Comparison of ENCODE assay signal across 17 cellular contexts in genomic region chr11:9619004-9619403, GRCh38. TPM values are rescaled to one million over a fixed set of nuclear protein-coding genes. Genes with fewer than 3 reads are reported as not detected.
A peak's percentile ranks its signal among the peaks of the same experiment; 100 is the strongest.
DNase-seq lines count a peak whose midpoint lies in the region; ATAC-seq, FAIRE-seq and TF ChIP-seq lines count a peak whose summit lies in the region.
"Had no signal": no experiment of that assay in that cellular context is flagged by ENCODE, and none has a peak within 500 bp of the region (broad histone marks: within the 10 kb centered on the region; RNA-seq: fewer than 3 reads in every experiment).

No MANE protein-coding gene starts in this region.

- no peaks in the 10 kb centered on the region for H3K9me3 Mint-ChIP-seq in dendritic cell treated with granulocyte-macrophage colony-stimulating factor and Interleukin-4, amounts not matched to agents 40 ng/mL and 50 ng/mL, for 4 days
- H3K9me3 Mint-ChIP-seq in type B pancreatic cell, result peaks cover 10% of the 10 kb centered on the region
- no peaks in the 10 kb centered on the region for H3K9me3 Mint-ChIP-seq in naive thymus-derived CD4-positive, alpha-beta T cell

- H3K27ac ChIP-seq in HepG2 (ENCODE audit: extremely low read length, insufficient read depth, low read length) (no peak overlapping the region), right lobe of liver (no peak overlapping the region), OCI-LY3 (ENCODE audit: low read length) (no peak overlapping the region), right cardiac atrium (ENCODE audit: low read length) (no peak overlapping the region)
- no peak overlapping the region for H3K27ac ChIP-seq in naive thymus-derived CD4-positive, alpha-beta T cell (ENCODE audit: low read depth, low read length)
- H3K27ac ChIP-seq: C4-2B had no signal

- peak overlapping the region; percentile 4 for H3K27ac Mint-ChIP-seq in dendritic cell treated with granulocyte-macrophage colony-stimulating factor and Interleukin-4, amounts not matched to agents 40 ng/mL and 50 ng/mL, for 4 days
- peak overlapping the region; percentile 82 for H3K27ac Mint-ChIP-seq in type B pancreatic cell
- no peak overlapping the region for H3K27ac Mint-ChIP-seq in naive thymus-derived CD4-positive, alpha-beta T cell

- H3K27me3 Mint-ChIP-seq in dendritic cell treated with granulocyte-macrophage colony-stimulating factor and Interleukin-4, amounts not matched to agents 40 ng/mL and 50 ng/mL, for 4 days, result no peaks in the 10 kb centered on the region
- no peaks in the 10 kb centered on the region for H3K27me3 Mint-ChIP-seq in type B pancreatic cell
- H3K27me3 Mint-ChIP-seq in naive thymus-derived CD4-positive, alpha-beta T cell, result no peaks in the 10 kb centered on the region

- ATAC-seq in HepG2 (no peak), right lobe of liver (no peak), GM18873 (IDR thresholded peaks at IDR 0.05; ENCODE audit: low FRiP score, unreplicated experiment) (no peak), right cardiac atrium (no peak)
- no peak for ATAC-seq in naive thymus-derived CD4-positive, alpha-beta T cell

- TF ChIP-seq RAD21 in HepG2 (CRISPR knock-in tag; IDR thresholded peaks at IDR 0.05), result no peak

- H3K36me3 ChIP-seq in HepG2 (replicated peaks in 1 of 2; ENCODE audit: control insufficient read depth in 1 of 2, insufficient read depth in 2 of 2, low read length in 2 of 2), result no peaks in the 10 kb centered on the region
- H3K36me3 ChIP-seq in right lobe of liver, result no peaks in the 10 kb centered on the region
- no peaks in the 10 kb centered on the region for H3K36me3 ChIP-seq in OCI-LY3 (replicated peaks; ENCODE audit: low read depth, low read length)
- H3K36me3 ChIP-seq in naive thymus-derived CD4-positive, alpha-beta T cell (ENCODE audit: control insufficient read depth in 2 of 3, insufficient read depth in 3 of 3, low read length in 3 of 3), result no peaks in the 10 kb centered on the region

- H3K9me3 ChIP-seq in HepG2 (ENCODE audit: low read length) (no peaks in the 10 kb centered on the region), right lobe of liver (no peaks in the 10 kb centered on the region), OCI-LY3 (ENCODE audit: insufficient read depth, low read length) (no peaks in the 10 kb centered on the region), right cardiac atrium (ENCODE audit: control insufficient read depth, low read length) (no peaks in the 10 kb centered on the region)
- H3K9me3 ChIP-seq in naive thymus-derived CD4-positive, alpha-beta T cell (ENCODE audit: control insufficient read depth in 2 of 3, low read length in 3 of 3), result no peaks in the 10 kb centered on the region

- no peak for FAIRE-seq in HepG2 (lab: Jason Lieb, UNC)
- FAIRE-seq: A204.1 had no signal

- H3K4me1 ChIP-seq in HepG2 (ENCODE audit: insufficient read depth, low read length), result peaks cover 12% of the 10 kb centered on the region
- peaks cover 0 to 5% (median 0%) of the 10 kb centered on the region in 4 donors for H3K4me1 ChIP-seq in right lobe of liver
- H3K4me1 ChIP-seq in OCI-LY3 (ENCODE audit: low read length), result peaks cover 43% of the 10 kb centered on the region
- peaks cover 0 to 7% of the 10 kb centered on the region in 2 donors for H3K4me1 ChIP-seq in naive thymus-derived CD4-positive, alpha-beta T cell (ENCODE audit: control insufficient read depth in 2 of 2, insufficient read depth in 2 of 2, low read length in 2 of 2)
- H3K4me1 ChIP-seq in right cardiac atrium (ENCODE audit: control insufficient read depth, insufficient read depth, low read length), result no peaks in the 10 kb centered on the region

- CTCF ChIA-PET in HepG2 (lab: Yijun Ruan, JAX; ENCODE audit: low intra/inter-chr PET ratio, low total read pairs), result no interaction called here
- CTCF ChIA-PET in naive thymus-derived CD4-positive, alpha-beta T cell (lab: Charles Lee), result no interaction called here

- no peak overlapping the region for H3K9ac ChIP-seq in HepG2 (ENCODE audit: insufficient read depth, low read depth, low read length)
- no peak overlapping the region for H3K9ac ChIP-seq in OCI-LY3 (ENCODE audit: low read length)

- TF ChIP-seq EP300 in HepG2 (IDR thresholded peaks at IDR 0.05; ENCODE audit: low read depth in 2 of 2, low read length in 2 of 2), result no peak
- TF ChIP-seq EP300 in HepG2 (CRISPR knock-in tag; IDR thresholded peaks at IDR 0.05; ENCODE audit: borderline replicate concordance), result no peak

- no peaks in the 10 kb centered on the region for H3K79me2 ChIP-seq in HepG2 (ENCODE audit: insufficient read depth, low read length)
- H3K79me2 ChIP-seq in OCI-LY3 (ENCODE audit: low read length), result no peaks in the 10 kb centered on the region

- H3K4me2 ChIP-seq in HepG2 (ENCODE audit: low read depth, low read length) (no peak overlapping the region), OCI-LY3 (ENCODE audit: low read length) (peak overlapping the region; percentile 34; the same call in 1 of the 2 replicates)

- POLR2A ChIA-PET in HepG2 (lab: Yijun Ruan, JAX), result no interaction called here
- POLR2A ChIA-PET in naive thymus-derived CD4-positive, alpha-beta T cell (lab: Charles Lee), result no interaction called here

- H2AFZ ChIP-seq in HepG2 (ENCODE audit: low read length), result no peak overlapping the region
- H2AFZ ChIP-seq in OCI-LY3 (ENCODE audit: low read depth, low read length), result no peak overlapping the region

- BruUV-seq in HepG2 (replicated peaks; lab: Mats Ljungman, UMichigan), result no TSS peak

- no peak for TF ChIP-seq CTCF in HepG2 (CRISPR knock-in tag; IDR thresholded peaks at IDR 0.05)
- TF ChIP-seq CTCF in right lobe of liver (IDR thresholded peaks at IDR 0.05), result no peak
- no peak for TF ChIP-seq CTCF in OCI-LY3 (IDR thresholded peaks at IDR 0.05; ENCODE audit: low read depth, low read length)
- no peak for TF ChIP-seq CTCF in type B pancreatic cell (conservative IDR thresholded peaks at IDR 0.05)

- H3K4me3 Mint-ChIP-seq in dendritic cell treated with granulocyte-macrophage colony-stimulating factor and Interleukin-4, amounts not matched to agents 40 ng/mL and 50 ng/mL, for 4 days, result no peak overlapping the region
- no peak overlapping the region for H3K4me3 Mint-ChIP-seq in type B pancreatic cell
- no peak overlapping the region for H3K4me3 Mint-ChIP-seq in naive thymus-derived CD4-positive, alpha-beta T cell

- in situ Hi-C loops in HepG2 (cut with HindIII; ENCODE audit: extremely low pct_ligation_motif_present, low pct_unique_long_range_greater_than_20kb), result no loop called here

- 80% methylated on average over 1 of the region's 1 CpG for WGBS in HepG2 (ENCODE audit: low lambda C conversion rate)
- 89% methylated on average over 1 of the region's 1 CpG for WGBS in right lobe of liver (ENCODE audit: insufficient coverage, low coverage, low lambda C conversion rate, missing lambda C conversion rate)
- WGBS in right cardiac atrium, result 96% methylated on average over 1 of the region's 1 CpG

- no peaks in the 10 kb centered on the region for H3K36me3 Mint-ChIP-seq in dendritic cell treated with granulocyte-macrophage colony-stimulating factor and Interleukin-4, amounts not matched to agents 40 ng/mL and 50 ng/mL, for 4 days (ENCODE audit: low read depth)
- no peaks in the 10 kb centered on the region for H3K36me3 Mint-ChIP-seq in type B pancreatic cell
- no peaks in the 10 kb centered on the region for H3K36me3 Mint-ChIP-seq in naive thymus-derived CD4-positive, alpha-beta T cell

- intact Hi-C loops in HepG2 (cut with micrococcal nuclease; ENCODE audit: unreplicated experiment), result no loop called here
- intact Hi-C loops in right lobe of liver (cut with DNase I), result no loop called here
- intact Hi-C loops in dendritic cell treated with granulocyte-macrophage colony-stimulating factor and Interleukin-4, amounts not matched to agents 40 ng/mL and 50 ng/mL, for 4 days (cut with micrococcal nuclease), result no loop called here
- intact Hi-C loops in naive thymus-derived CD4-positive, alpha-beta T cell (cut with micrococcal nuclease), result no loop called here
- intact Hi-C loops in right cardiac atrium (cut with DNase I), result loop anchor here in 1 of 4 donors (10.0 kb wide), 1 partner anchor 84 kb away; no protein-coding TSS in a partner anchor

- DNase-seq in HepG2 (ENCODE audit: low spot score), result no peak
- DNase-seq in right lobe of liver, result no peak
- DNase-seq in type B pancreatic cell (ENCODE audit: extremely low spot score, unreplicated experiment), result no peak
- DNase-seq in naive thymus-derived CD4-positive, alpha-beta T cell, result no peak
- no peak for DNase-seq in right cardiac atrium
- DNase-seq: H7, NCI-H1092, NCI-H2081 treated with DMSO at 0.1 percent for 48 hours, NCI-H510A treated with DMSO at 0.1 percent for 48 hours, NCI-H82, RPMI8226, SIG-M5 had no signal

- H3K4me1 Mint-ChIP-seq in dendritic cell treated with granulocyte-macrophage colony-stimulating factor and Interleukin-4, amounts not matched to agents 40 ng/mL and 50 ng/mL, for 4 days (ENCODE audit: low read depth), result peaks cover 32% of the 10 kb centered on the region
- H3K4me1 Mint-ChIP-seq in type B pancreatic cell (ENCODE audit: unreplicated experiment), result peaks cover 17% of the 10 kb centered on the region
- peaks cover 2 to 15% (median 7%) of the 10 kb centered on the region in 7 donors for H3K4me1 Mint-ChIP-seq in naive thymus-derived CD4-positive, alpha-beta T cell

- H4K20me1 ChIP-seq in HepG2 (ENCODE audit: insufficient read depth, low read length) (no peaks in the 10 kb centered on the region), OCI-LY3 (ENCODE audit: insufficient read depth, low read length) (no peaks in the 10 kb centered on the region)

- peaks cover 0 to 1% of the 10 kb centered on the region in 2 experiments; a peak in 2 of 5 replicates for H3K27me3 ChIP-seq in HepG2 (ENCODE audit: control insufficient read depth in 1 of 2, insufficient read depth in 2 of 2, low read length in 2 of 2)
- no peaks in the 10 kb centered on the region for H3K27me3 ChIP-seq in right lobe of liver
- H3K27me3 ChIP-seq in OCI-LY3 (ENCODE audit: low read depth, low read length), result no peaks in the 10 kb centered on the region
- H3K27me3 ChIP-seq in naive thymus-derived CD4-positive, alpha-beta T cell (ENCODE audit: control insufficient read depth in 2 of 2, insufficient read depth in 2 of 2, low read length in 2 of 2), result no peaks in the 10 kb centered on the region
- H3K27me3 ChIP-seq in right cardiac atrium (ENCODE audit: control insufficient read depth, insufficient read depth), result no peaks in the 10 kb centered on the region

- TF ChIP-seq POLR2A in HepG2 (IDR thresholded peaks at IDR 0.05; ENCODE audit: insufficient read depth in 1 of 2, low read depth in 2 of 2, low read length in 2 of 2) (no peak), right lobe of liver (IDR thresholded peaks at IDR 0.05) (no peak)

- no peak overlapping the region for H3K4me3 ChIP-seq in HepG2 (replicated peaks in 1 of 3; ENCODE audit: insufficient read depth in 1 of 3, low read depth in 2 of 3, low read length in 3 of 3)
- no peak overlapping the region for H3K4me3 ChIP-seq in right lobe of liver
- H3K4me3 ChIP-seq in OCI-LY3 (ENCODE audit: low read length), result no peak overlapping the region
- no peak overlapping the region for H3K4me3 ChIP-seq in naive thymus-derived CD4-positive, alpha-beta T cell (ENCODE audit: low read length)
- no peak overlapping the region for H3K4me3 ChIP-seq in right cardiac atrium (ENCODE audit: low read length)

RNA-seq across cellular contexts. Expression of gene SWAP70, which starts 44.9 kb away (rescaled TPM):
- total RNA-seq in HepG2 (2016; rRNA removed; fragmentation: Illumina TruSeq; extraction: Trizol) (8.7 and 14.9 TPM in 2 replicates), right lobe of liver (10 to 100 TPM in 2 of 6 experiments, 1 to 10 TPM in 4; 3.2 to 13.5 (median 7.4) TPM), type B pancreatic cell (ENCODE audit: low replicate concordance) (18.8 and 35.6 TPM in 2 replicates), right cardiac atrium (10 to 100 TPM; 19.0 to 30.1 (median 23.1) TPM)
- total RNA-seq in HepG2 (2016; cell fraction: cytosol; rRNA removed; fragmentation: Illumina TruSeq; extraction: Trizol; ENCODE audit: low read depth), result 6.5 TPM in 2 replicates
- total RNA-seq in HepG2 (2016; cell fraction: insoluble cytoplasmic fraction; rRNA removed; fragmentation: Illumina TruSeq; extraction: Trizol), result 9.1 and 14.4 TPM in 2 replicates
- total RNA-seq in HepG2 (2016; cell fraction: membrane; rRNA removed; fragmentation: Illumina TruSeq; extraction: Trizol), result 5.1 and 5.8 TPM in 2 replicates
- total RNA-seq in HepG2 (2016; cell fraction: nucleus; rRNA removed; fragmentation: Illumina TruSeq; extraction: Trizol), result 8.1 and 8.8 TPM in 2 replicates
- polyA plus RNA-seq in HepG2 (2011; rRNA removed) (4.2 and 4.6 TPM in 2 replicates), right cardiac atrium (10.4 TPM)
- 3.2 and 5.0 TPM in 2 replicates for polyA plus RNA-seq in HepG2 (2011; cell fraction: cytosol; rRNA removed)
- polyA plus RNA-seq in HepG2 (2011; cell fraction: nucleus; rRNA removed), result 1.5 and 2.5 TPM in 2 replicates
- polyA plus RNA-seq in HepG2 (2012), result 7.2 and 7.3 TPM in 2 replicates
- 0.50 and 0.55 TPM in 2 replicates for polyA plus RNA-seq in HepG2 (2016; cell fraction: cytosol; fragmentation: Illumina TruSeq; extraction: Trizol; ENCODE audit: low read depth)
- polyA plus RNA-seq in HepG2 (2016; cell fraction: insoluble cytoplasmic fraction; fragmentation: Illumina TruSeq; extraction: Trizol; ENCODE audit: low read depth), result 14.4 and 14.9 TPM in 2 replicates
- 1.9 and 2.0 TPM in 2 replicates for polyA plus RNA-seq in HepG2 (2016; cell fraction: membrane; fragmentation: Illumina TruSeq; extraction: Trizol; ENCODE audit: low read depth)
- 8.0 and 8.5 TPM in 2 replicates for polyA plus RNA-seq in HepG2 (2016; cell fraction: nucleus; fragmentation: Illumina TruSeq; extraction: Trizol; ENCODE audit: insufficient read depth, low read depth)
- polyA minus RNA-seq in HepG2 (2011; rRNA and poly(A)+ RNA removed; ENCODE audit: low replicate concordance), result 4.9 and 17.3 TPM in 2 replicates
- 5.2 and 6.8 TPM in 2 replicates for polyA minus RNA-seq in HepG2 (2011; cell fraction: cytosol; rRNA and poly(A)+ RNA removed)
- 5.4 and 6.7 TPM in 2 replicates for polyA minus RNA-seq in HepG2 (2011; cell fraction: nucleus; rRNA and poly(A)+ RNA removed)
- total RNA-seq in naive thymus-derived CD4-positive, alpha-beta T cell, result 10 to 100 TPM in 1 of 5 experiments, 1 to 10 TPM in 4; 4.2 to 15.6 (median 7.0) TPM
- polyA plus RNA-seq in naive thymus-derived CD4-positive, alpha-beta T cell, result 1 to 10 TPM; 2.3 to 3.4 TPM

RNA-seq across cellular contexts. Expression of gene WEE1, which starts 45.5 kb away (rescaled TPM):
- total RNA-seq in HepG2 (2016; rRNA removed; fragmentation: Illumina TruSeq; extraction: Trizol), result 63.7 and 71.7 TPM in 2 replicates
- 5.3 and 8.1 TPM in 2 replicates for total RNA-seq in HepG2 (2016; cell fraction: cytosol; rRNA removed; fragmentation: Illumina TruSeq; extraction: Trizol; ENCODE audit: low read depth)
- 59.2 and 62.0 TPM in 2 replicates for total RNA-seq in HepG2 (2016; cell fraction: insoluble cytoplasmic fraction; rRNA removed; fragmentation: Illumina TruSeq; extraction: Trizol)
- total RNA-seq in HepG2 (2016; cell fraction: membrane; rRNA removed; fragmentation: Illumina TruSeq; extraction: Trizol), result 16.3 and 20.1 TPM in 2 replicates
- 55.9 and 59.7 TPM in 2 replicates for total RNA-seq in HepG2 (2016; cell fraction: nucleus; rRNA removed; fragmentation: Illumina TruSeq; extraction: Trizol)
- 24.2 and 31.4 TPM in 2 replicates for polyA plus RNA-seq in HepG2 (2011; rRNA removed)
- 9.9 and 15.9 TPM in 2 replicates for polyA plus RNA-seq in HepG2 (2011; cell fraction: cytosol; rRNA removed)
- polyA plus RNA-seq in HepG2 (2011; cell fraction: nucleus; rRNA removed), result 19.4 and 21.7 TPM in 2 replicates
- polyA plus RNA-seq in HepG2 (2012), result 34.3 and 43.6 TPM in 2 replicates
- polyA plus RNA-seq in HepG2 (2016; cell fraction: cytosol; fragmentation: Illumina TruSeq; extraction: Trizol; ENCODE audit: low read depth), result 1.5 and 1.7 TPM in 2 replicates
- polyA plus RNA-seq in HepG2 (2016; cell fraction: insoluble cytoplasmic fraction; fragmentation: Illumina TruSeq; extraction: Trizol; ENCODE audit: low read depth), result 55.1 and 60.7 TPM in 2 replicates
- 5.2 and 6.5 TPM in 2 replicates for polyA plus RNA-seq in HepG2 (2016; cell fraction: membrane; fragmentation: Illumina TruSeq; extraction: Trizol; ENCODE audit: low read depth)
- polyA plus RNA-seq in HepG2 (2016; cell fraction: nucleus; fragmentation: Illumina TruSeq; extraction: Trizol; ENCODE audit: insufficient read depth, low read depth), result 61.4 and 70.9 TPM in 2 replicates
- 13.9 and 26.9 TPM in 2 replicates for polyA minus RNA-seq in HepG2 (2011; rRNA and poly(A)+ RNA removed; ENCODE audit: low replicate concordance)
- 20.9 and 21.9 TPM in 2 replicates for polyA minus RNA-seq in HepG2 (2011; cell fraction: cytosol; rRNA and poly(A)+ RNA removed)
- 77.1 and 85.4 TPM in 2 replicates for polyA minus RNA-seq in HepG2 (2011; cell fraction: nucleus; rRNA and poly(A)+ RNA removed)
- total RNA-seq in right lobe of liver, result 10 to 100 TPM; 11.1 to 34.0 (median 19.5) TPM
- 80.1 and 104 TPM in 2 replicates for total RNA-seq in type B pancreatic cell (ENCODE audit: low replicate concordance)
- 10 to 100 TPM in 1 of 5 experiments, 1 to 10 TPM in 3, under 1 TPM in 1; 0.43 to 47.6 (median 1.9) TPM for total RNA-seq in naive thymus-derived CD4-positive, alpha-beta T cell
- under 1 TPM; 0.43 to 0.44 TPM for polyA plus RNA-seq in naive thymus-derived CD4-positive, alpha-beta T cell
- 10 to 100 TPM; 51.6 to 85.0 (median 60.4) TPM for total RNA-seq in right cardiac atrium
- 30.0 TPM for polyA plus RNA-seq in right cardiac atrium

Comparison
In these comparisons a context has a peak if more than half of its experiments do, and no peak if none do; other contexts are left out.
1. H3K27ac Mint-ChIP-seq: peak in dendritic cell treated with granulocyte-macrophage colony-stimulating factor and Interleukin-4, amounts not matched to agents 40 ng/mL and 50 ng/mL, for 4 days (single experiment) and type B pancreatic cell (single experiment); none in naive thymus-derived CD4-positive, alpha-beta T cell (0 of 9).